8 cellular contexts compared by ENCODE assay signal in genomic region chr10:43138757-43139241, GRCh38. TPM values are rescaled to one million over a fixed set of nuclear protein-coding genes. Genes with fewer than 3 reads are reported as not detected.
A peak's percentile ranks its signal among the peaks of the same experiment; 100 is the strongest.
DNase-seq lines count a peak whose midpoint lies in the region; ATAC-seq and TF ChIP-seq lines count a peak whose summit lies in the region.

No MANE protein-coding gene starts in this region.

- peak overlapping the region; percentile 78 for H2AFZ ChIP-seq in PC-9
- peak overlapping the region; percentile 90 for H2AFZ ChIP-seq in parathyroid adenoma

- H3K4me1 ChIP-seq in PC-9 (replicated peaks; ENCODE audit: insufficient read depth), result peaks cover 28% of the 10 kb centered on the region
- H3K4me1 ChIP-seq in parathyroid adenoma, result peaks cover 7% of the 10 kb centered on the region
- H3K4me1 ChIP-seq in uterus, result no peaks in the 10 kb centered on the region

- H3K27ac ChIP-seq in PC-9 (no peak overlapping the region), parathyroid adenoma (peak overlapping the region; percentile 60), uterus (peak overlapping the region; percentile 94 to 96)

- H3K9me2 ChIP-seq in PC-9 (ENCODE audit: insufficient read depth), result no peaks in the 10 kb centered on the region

- peaks cover 21% of the 10 kb centered on the region for H3F3A ChIP-seq in PC-9 (ENCODE audit: insufficient read depth, low read depth)

- no peak overlapping the region for H3K9ac ChIP-seq in parathyroid adenoma

- peak; percentile 12 for ATAC-seq in GM18858 (IDR thresholded peaks at IDR 0.05; ENCODE audit: unreplicated experiment)
- peak; percentile 35 for ATAC-seq in HG03103 (IDR thresholded peaks at IDR 0.05; ENCODE audit: low read depth, unreplicated experiment)

- H3K36me3 ChIP-seq in PC-9 (ENCODE audit: low read depth) (no peaks in the 10 kb centered on the region), parathyroid adenoma (ENCODE audit: control insufficient read depth, insufficient read depth, low read length) (no peaks in the 10 kb centered on the region), uterus (no peaks in the 10 kb centered on the region)

- H3K4me3 ChIP-seq in PC-9, result peak overlapping the region; percentile 99
- peak overlapping the region; percentile 74 for H3K4me3 ChIP-seq in parathyroid adenoma (ENCODE audit: low read depth, low read length)
- peak overlapping the region; percentile 56 to 86 for H3K4me3 ChIP-seq in uterus

- TF ChIP-seq POLR2A in uterus (IDR thresholded peaks at IDR 0.05), result no peak

- H3K9me3 ChIP-seq in PC-9 (ENCODE audit: insufficient read depth, low read depth), result no peaks in the 10 kb centered on the region
- no peaks in the 10 kb centered on the region for H3K9me3 ChIP-seq in parathyroid adenoma (ENCODE audit: control insufficient read depth, low read length)
- no peaks in the 10 kb centered on the region for H3K9me3 ChIP-seq in uterus

- peaks cover 45% of the 10 kb centered on the region for H3K79me2 ChIP-seq in PC-9 (ENCODE audit: low read depth)
- peaks cover 4% of the 10 kb centered on the region for H3K79me2 ChIP-seq in parathyroid adenoma

- intact Hi-C loops in PC-9 (cut with micrococcal nuclease; ENCODE audit: unreplicated experiment) (loop anchor here (2.0 kb wide), 1 partner anchor 212 kb away; no protein-coding TSS in a partner anchor), uterus (cut with DNase I; ENCODE audit: low total_unique reads) (no loop called here)

- POLR2A ChIA-PET in PC-9 (lab: Charles Lee; ENCODE audit: unreplicated experiment), result interaction anchor here (0.6 kb wide), 3 partner anchors 13 to 270 kb away, joined by 3 to 11 read pairs (median 9); partner anchors contain the start of gene HNRNPF

- TF ChIP-seq CTCF in PC-9 (conservative IDR thresholded peaks at IDR 0.05), result no peak
- TF ChIP-seq CTCF in parathyroid adenoma (IDR thresholded peaks at IDR 0.05), result no peak
- TF ChIP-seq CTCF in uterus (IDR thresholded peaks at IDR 0.05), result no peak

- H3K27me3 ChIP-seq in PC-9 (ENCODE audit: insufficient read depth, low read depth), result no peaks in the 10 kb centered on the region
- H3K27me3 ChIP-seq in parathyroid adenoma (ENCODE audit: control insufficient read depth, insufficient read depth, low read length), result no peaks in the 10 kb centered on the region
- no peaks in the 10 kb centered on the region for H3K27me3 ChIP-seq in uterus

- peak overlapping the region; percentile 81 for H3K4me2 ChIP-seq in PC-9
- peak overlapping the region; percentile 86 for H3K4me2 ChIP-seq in parathyroid adenoma (ENCODE audit: low read length)

- peak; percentile 38 for DNase-seq in A172 (ENCODE audit: low spot score)
- DNase-seq in PC-9, result peak; percentile 23 to 45
- peak; percentile 49 for DNase-seq in activated effector memory CD4-positive, alpha-beta T cell treated with Interleukin-2 at 50 U/mL for 16 hours
- peak; percentile 67 for DNase-seq in germinal center (ENCODE audit: low spot score)
- DNase-seq in uterus, result no peak

- CTCF ChIA-PET in PC-9 (lab: Charles Lee), result interaction anchor here (0.6 kb wide), 1 partner anchor 63 kb away, joined by 3 read pairs; no protein-coding TSS in a partner anchor

- H4K20me1 ChIP-seq in PC-9 (ENCODE audit: insufficient read depth), result no peaks in the 10 kb centered on the region

- no TSS peak for BruUV-seq in PC-9 (replicated peaks; lab: Mats Ljungman, UMichigan)

RNA-seq across cellular contexts. Expression of gene CSGALNACT2, which starts 0.6 kb away (rescaled TPM):
- total RNA-seq in A172 (2014; rRNA removed; shearing (Covaris generic)), result 12.2 and 15.4 TPM in 2 replicates
- total RNA-seq in PC-9 (2021) (7.2 and 8.5 TPM in 2 replicates), uterus (10 to 100 TPM; 18.4 to 43.7 (median 25.1) TPM)

Comparison
In these comparisons a context has a peak if more than half of its experiments do, and no peak if none do; other contexts are left out.
1. DNase-seq: peak in A172 (single experiment), PC-9 (2 of 2), activated effector memory CD4-positive, alpha-beta T cell treated with Interleukin-2 at 50 U/mL for 16 hours (single experiment) and germinal center (single experiment); none in uterus (0 of 2).
2. Peak in every context shown above with its lines, with median percentiles within 50 percentile points of each other: H3K4me3 ChIP-seq.